In genomic region chr12:11763760-11764520, GRCh38 we compare ENCODE assay signal across 10 cellular contexts.
A peak's percentile ranks its signal among the peaks of the same experiment; 100 is the strongest.
DNase-seq lines count a peak whose midpoint lies in the region; ATAC-seq and TF ChIP-seq lines count a peak whose summit lies in the region.
"Had no signal": no experiment of that assay in that cellular context is flagged by ENCODE, and none has a peak within 500 bp of the region (broad histone marks: within the 10 kb centered on the region; RNA-seq: fewer than 3 reads in every experiment).

No MANE protein-coding gene starts in this region.

- no peaks in the 10 kb centered on the region for H3K27me3 ChIP-seq in CD4-positive, alpha-beta T cell (ENCODE audit: control insufficient read depth, insufficient read depth, low read length)
- no peaks in the 10 kb centered on the region for H3K27me3 ChIP-seq in esophagus (ENCODE audit: control insufficient read depth in 1 of 2, insufficient read depth in 2 of 2, low read length in 2 of 2)

- ATAC-seq in CD4-positive, alpha-beta T cell (ENCODE audit: poor library complexity): no peak
- ATAC-seq in GM19452 (IDR thresholded peaks at IDR 0.05; ENCODE audit: unreplicated experiment): no peak

- no peak for TF ChIP-seq CTCF in CD4-positive, alpha-beta T cell (IDR thresholded peaks at IDR 0.05)

- peaks cover 12% of the 10 kb centered on the region for H3K36me3 Mint-ChIP-seq in CD4-positive, alpha-beta T cell (ENCODE audit: low read depth)

- no peak overlapping the region for H3K27ac ChIP-seq in CD4-positive, alpha-beta T cell (ENCODE audit: low read depth, low read length)
- H3K27ac ChIP-seq in esophagus (ENCODE audit: low read depth in 2 of 2, low read length in 1 of 2): peak overlapping the region; percentile 29 to 58
- H3K27ac ChIP-seq: RWPE1 had no signal

- peaks cover 2 to 4% of the 10 kb centered on the region in 2 donors for H3K4me1 ChIP-seq in esophagus (ENCODE audit: control insufficient read depth in 2 of 2, insufficient read depth in 2 of 2, low read length in 1 of 2)

- peaks cover 0 to 3% of the 10 kb centered on the region in 2 donors for H3K36me3 ChIP-seq in esophagus (ENCODE audit: control insufficient read depth in 2 of 2, insufficient read depth in 2 of 2, low read length in 1 of 2)

- DNase-seq in CD4-positive, alpha-beta T cell: no peak
- DNase-seq in LHCN-M2 (ENCODE audit: low read depth) (peak; percentile 28), pons (ENCODE audit: low spot score) (peak; percentile 68), COR-L47 (lab: John Stamatoyannopoulos, UW) (no peak)
- DNase-seq in stimulated activated CD4-positive, alpha-beta T cell treated with anti-CD3 and anti-CD28 coated beads, Interleukin-4, amount 100 ng/mL, for 24 hours: no peak
- DNase-seq in activated CD4-positive, CD25-positive, alpha-beta regulatory T cell treated with anti-CD3 and anti-CD28 coated beads, Interleukin-2, amount 50 U/mL, for 72 hours: no peak
- DNase-seq: activated T-cell treated with anti-CD3 and anti-CD28 coated beads, Interleukin-2, amount 50 U/mL, for 4 hours had no signal

- no peaks in the 10 kb centered on the region for H3K27me3 Mint-ChIP-seq in CD4-positive, alpha-beta T cell

- H3K9me3 ChIP-seq in CD4-positive, alpha-beta T cell (ENCODE audit: control insufficient read depth, low read length): no peaks in the 10 kb centered on the region
- no peaks in the 10 kb centered on the region for H3K9me3 ChIP-seq in esophagus (ENCODE audit: control insufficient read depth in 2 of 2, insufficient read depth in 1 of 2, low read depth in 1 of 2, low read length in 1 of 2)

- H3K4me3 ChIP-seq in esophagus (ENCODE audit: low read depth in 1 of 2, low read length in 2 of 2): no peak overlapping the region

- no peaks in the 10 kb centered on the region for H3K9me3 Mint-ChIP-seq in CD4-positive, alpha-beta T cell
- H3K9me3 Mint-ChIP-seq: activated T-cell treated with anti-CD3 and anti-CD28 coated beads, Interleukin-2, amount 50 U/mL, for 4 hours had no signal

- H3K27ac Mint-ChIP-seq in CD4-positive, alpha-beta T cell: peak overlapping the region; percentile 80

- CTCF ChIA-PET in CD4-positive, alpha-beta T cell (lab: Charles Lee): no interaction called here

- WGBS in esophagus, 2 donors: 70 to 72% methylated on average over 7 of the region's 7 CpGs

- H3K4me3 Mint-ChIP-seq in CD4-positive, alpha-beta T cell: no peak overlapping the region
- H3K4me3 Mint-ChIP-seq: activated T-cell treated with anti-CD3 and anti-CD28 coated beads, Interleukin-2, amount 50 U/mL, for 4 hours had no signal

- intact Hi-C loops in CD4-positive, alpha-beta T cell (cut with DNase I, micrococcal nuclease): no loop called here

- POLR2A ChIA-PET in CD4-positive, alpha-beta T cell (lab: Charles Lee): interaction anchor here (1.2 to 1.8 kb wide), 2 partner anchors 32 to 114 kb away, joined by 5 to 9 read pairs; partner anchors contain the start of gene ETV6

- peaks cover 98% of the 10 kb centered on the region for H3K4me1 Mint-ChIP-seq in CD4-positive, alpha-beta T cell (ENCODE audit: low read depth)

Comparison
In these comparisons a context has a peak if more than half of its experiments do, and no peak if none do; other contexts are left out.
1. DNase-seq: peak in LHCN-M2 (single experiment) and pons (single experiment); none in CD4-positive, alpha-beta T cell (0 of 10), COR-L47 (single experiment), stimulated activated CD4-positive, alpha-beta T cell treated with anti-CD3 and anti-CD28 coated beads, Interleukin-4, amount 100 ng/mL, for 24 hours (single experiment) and activated CD4-positive, CD25-positive, alpha-beta regulatory T cell treated with anti-CD3 and anti-CD28 coated beads, Interleukin-2, amount 50 U/mL, for 72 hours (single experiment).